Comparison of ENCODE assay signal across 2 cellular contexts in genomic region chr3:191336833-191337232, GRCh38.
TF ChIP-seq lines count a peak whose summit lies in the region.

No MANE protein-coding gene starts in this region.

TF ChIP-seq in K562, 482 proteins besides CTCF, POLR2A, EP300 and RAD21:
- TF ChIP-seq MXD1 (CRISPR knock-in tag; IDR thresholded peaks at IDR 0.05; ENCODE audit: borderline replicate concordance, poor library complexity, severe bottlenecking) (no peak), TFE3 (CRISPR knock-in tag; IDR thresholded peaks at IDR 0.05) (peak; percentile 82), TOE1 (IDR thresholded peaks at IDR 0.05; ENCODE audit: borderline replicate concordance) (0 out of 2 replicates have a peak, but pooled peaks have one; percentile 33), TOE1 (CRISPR knock-in tag; IDR thresholded peaks at IDR 0.05; ENCODE audit: borderline replicate concordance, low read depth) (no peak), NR3C1 (CRISPR knock-in tag; IDR thresholded peaks at IDR 0.05) (no peak), RAD51 (IDR thresholded peaks at IDR 0.05; ENCODE audit: borderline replicate concordance, low read depth) (peak; percentile 63), KLF16 (IDR thresholded peaks at IDR 0.05) (no peak), ZBTB40 (IDR thresholded peaks at IDR 0.05) (peak; percentile 73), ZBTB40 (CRISPR knock-in tag; IDR thresholded peaks at IDR 0.05) (no peak)

TF ChIP-seq in SK-N-SH, 30 proteins besides CTCF, POLR2A, EP300 and RAD21:
- TF ChIP-seq ZBTB33 (IDR thresholded peaks at IDR 0.05; ENCODE audit: borderline replicate concordance, low read depth): no peak
- TF ChIP-seq MEF2A (IDR thresholded peaks at IDR 0.05; ENCODE audit: borderline replicate concordance, low read depth): no peak
- TF ChIP-seq RFX5 (IDR thresholded peaks at IDR 0.05; ENCODE audit: low read length): no peak
- no peak for TF ChIP-seq TAF1 (IDR thresholded peaks at IDR 0.05; ENCODE audit: borderline replicate concordance, low read depth, low read length)
- no peak for TF ChIP-seq SMC3 (IDR thresholded peaks at IDR 0.05; ENCODE audit: low read depth, low read length)
